ENCODE assay signal across 1 cellular context in genomic region chr19:33403221-33403972, GRCh38.
A peak's percentile ranks its signal among the peaks of the same experiment; 100 is the strongest.
TF ChIP-seq lines count a peak whose summit lies in the region.

No MANE protein-coding gene starts in this region.

TF ChIP-seq in HepG2, 621 proteins besides CTCF, POLR2A, EP300 and RAD21 (continued from another document and continues in another):
- TF ChIP-seq, protein P1, sequence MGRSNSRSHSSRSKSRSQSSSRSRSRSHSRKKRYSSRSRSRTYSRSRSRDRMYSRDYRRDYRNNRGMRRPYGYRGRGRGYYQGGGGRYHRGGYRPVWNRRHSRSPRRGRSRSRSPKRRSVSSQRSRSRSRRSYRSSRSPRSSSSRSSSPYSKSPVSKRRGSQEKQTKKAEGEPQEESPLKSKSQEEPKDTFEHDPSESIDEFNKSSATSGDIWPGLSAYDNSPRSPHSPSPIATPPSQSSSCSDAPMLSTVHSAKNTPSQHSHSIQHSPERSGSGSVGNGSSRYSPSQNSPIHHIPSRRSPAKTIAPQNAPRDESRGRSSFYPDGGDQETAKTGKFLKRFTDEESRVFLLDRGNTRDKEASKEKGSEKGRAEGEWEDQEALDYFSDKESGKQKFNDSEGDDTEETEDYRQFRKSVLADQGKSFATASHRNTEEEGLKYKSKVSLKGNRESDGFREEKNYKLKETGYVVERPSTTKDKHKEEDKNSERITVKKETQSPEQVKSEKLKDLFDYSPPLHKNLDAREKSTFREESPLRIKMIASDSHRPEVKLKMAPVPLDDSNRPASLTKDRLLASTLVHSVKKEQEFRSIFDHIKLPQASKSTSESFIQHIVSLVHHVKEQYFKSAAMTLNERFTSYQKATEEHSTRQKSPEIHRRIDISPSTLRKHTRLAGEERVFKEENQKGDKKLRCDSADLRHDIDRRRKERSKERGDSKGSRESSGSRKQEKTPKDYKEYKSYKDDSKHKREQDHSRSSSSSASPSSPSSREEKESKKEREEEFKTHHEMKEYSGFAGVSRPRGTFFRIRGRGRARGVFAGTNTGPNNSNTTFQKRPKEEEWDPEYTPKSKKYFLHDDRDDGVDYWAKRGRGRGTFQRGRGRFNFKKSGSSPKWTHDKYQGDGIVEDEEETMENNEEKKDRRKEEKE (IDR thresholded peaks at IDR 0.05): no peak
- TF ChIP-seq MYC (CRISPR knock-in tag; IDR thresholded peaks at IDR 0.05; ENCODE audit: borderline replicate concordance): peak; percentile 99
- TF ChIP-seq ZNF17 (CRISPR knock-in tag; IDR thresholded peaks at IDR 0.05): peak; percentile 83; the same call in 1 of the 2 replicates
- no peak for TF ChIP-seq ZNF75D (CRISPR knock-in tag; IDR thresholded peaks at IDR 0.05; ENCODE audit: borderline replicate concordance)
- no peak for TF ChIP-seq U2AF2 (IDR thresholded peaks at IDR 0.05; ENCODE audit: low read depth, low read length)
- TF ChIP-seq, protein P2, sequence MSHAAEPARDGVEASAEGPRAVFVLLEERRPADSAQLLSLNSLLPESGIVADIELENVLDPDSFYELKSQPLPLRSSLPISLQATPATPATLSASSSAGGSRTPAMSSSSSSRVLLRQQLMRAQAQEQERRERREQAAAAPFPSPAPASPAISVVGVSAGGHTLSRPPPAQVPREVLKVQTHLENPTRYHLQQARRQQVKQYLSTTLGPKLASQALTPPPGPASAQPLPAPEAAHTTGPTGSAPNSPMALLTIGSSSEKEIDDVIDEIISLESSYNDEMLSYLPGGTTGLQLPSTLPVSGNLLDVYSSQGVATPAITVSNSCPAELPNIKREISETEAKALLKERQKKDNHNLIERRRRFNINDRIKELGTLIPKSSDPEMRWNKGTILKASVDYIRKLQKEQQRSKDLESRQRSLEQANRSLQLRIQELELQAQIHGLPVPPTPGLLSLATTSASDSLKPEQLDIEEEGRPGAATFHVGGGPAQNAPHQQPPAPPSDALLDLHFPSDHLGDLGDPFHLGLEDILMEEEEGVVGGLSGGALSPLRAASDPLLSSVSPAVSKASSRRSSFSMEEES (CRISPR knock-in tag; IDR thresholded peaks at IDR 0.05): peak; percentile 99
- peak; percentile 57; the same call in 1 of the 2 replicates for TF ChIP-seq ZNF205 (CRISPR knock-in tag; IDR thresholded peaks at IDR 0.05)
- peak; percentile 72 for TF ChIP-seq THAP7 (CRISPR knock-in tag; IDR thresholded peaks at IDR 0.05)
- peak; percentile 99 for TF ChIP-seq KDM5B (CRISPR knock-in tag; IDR thresholded peaks at IDR 0.05; ENCODE audit: borderline replicate concordance)
- TF ChIP-seq KLF13 (CRISPR knock-in tag; IDR thresholded peaks at IDR 0.05): no peak
- peak; percentile 84 for TF ChIP-seq ZFAT (CRISPR knock-in tag; conservative IDR thresholded peaks at IDR 0.05)
- TF ChIP-seq ATF3 (CRISPR knock-in tag; IDR thresholded peaks at IDR 0.05): no peak
- TF ChIP-seq ZNF44 (CRISPR knock-in tag; IDR thresholded peaks at IDR 0.05): peak; percentile 54; the same call in 1 of the 2 replicates
- TF ChIP-seq ZBTB7B (CRISPR knock-in tag; IDR thresholded peaks at IDR 0.05): peak; percentile 99
- TF ChIP-seq ZBTB38 (CRISPR knock-in tag; IDR thresholded peaks at IDR 0.05): peak; percentile 90; the same call in 1 of the 2 replicates
- peak; percentile 95 for TF ChIP-seq ZNF264 (CRISPR knock-in tag; IDR thresholded peaks at IDR 0.05)
- TF ChIP-seq THAP11 (CRISPR knock-in tag; IDR thresholded peaks at IDR 0.05): peak; percentile 80
- no peak for TF ChIP-seq TAF15 (IDR thresholded peaks at IDR 0.05; ENCODE audit: low read depth, low read length, poor library complexity, severe bottlenecking)
- peak; percentile 98 for TF ChIP-seq HOXA5 (CRISPR knock-in tag; IDR thresholded peaks at IDR 0.05)
- peak; percentile 51; the same call in 1 of the 2 replicates for TF ChIP-seq ZNF839 (CRISPR knock-in tag; IDR thresholded peaks at IDR 0.05; ENCODE audit: borderline replicate concordance)
- TF ChIP-seq ZBTB42 (CRISPR knock-in tag; IDR thresholded peaks at IDR 0.05): peak; percentile 96
- peak; percentile 87 for TF ChIP-seq FOXJ3 (CRISPR knock-in tag; IDR thresholded peaks at IDR 0.05; ENCODE audit: borderline replicate concordance)
- no peak; the same call in 1 of the 2 replicates for TF ChIP-seq HMG20A (CRISPR knock-in tag; IDR thresholded peaks at IDR 0.05; ENCODE audit: borderline replicate concordance)
- no peak for TF ChIP-seq NFRKB (IDR thresholded peaks at IDR 0.05)
- no peak for TF ChIP-seq SP1 (IDR thresholded peaks at IDR 0.05)
- no peak for TF ChIP-seq SP1 (CRISPR knock-in tag; IDR thresholded peaks at IDR 0.05)
- peak; percentile 85 for TF ChIP-seq XRCC5 (optimal IDR thresholded peaks at IDR 0.05; ENCODE audit: low read length)
- peak; percentile 95 for TF ChIP-seq ZNF235 (CRISPR knock-in tag; IDR thresholded peaks at IDR 0.05; ENCODE audit: borderline replicate concordance)
- TF ChIP-seq ZFP90 (CRISPR knock-in tag; IDR thresholded peaks at IDR 0.05; ENCODE audit: borderline replicate concordance): peak; percentile 96
- TF ChIP-seq ZNF234 (CRISPR knock-in tag; conservative IDR thresholded peaks at IDR 0.05): peak; percentile 94
- TF ChIP-seq ZBTB37 (CRISPR knock-in tag; IDR thresholded peaks at IDR 0.05): peak; percentile 85; the same call in 1 of the 2 replicates
- peak; percentile 70 for TF ChIP-seq ZNF7 (CRISPR knock-in tag; IDR thresholded peaks at IDR 0.05)
- TF ChIP-seq, protein P3, sequence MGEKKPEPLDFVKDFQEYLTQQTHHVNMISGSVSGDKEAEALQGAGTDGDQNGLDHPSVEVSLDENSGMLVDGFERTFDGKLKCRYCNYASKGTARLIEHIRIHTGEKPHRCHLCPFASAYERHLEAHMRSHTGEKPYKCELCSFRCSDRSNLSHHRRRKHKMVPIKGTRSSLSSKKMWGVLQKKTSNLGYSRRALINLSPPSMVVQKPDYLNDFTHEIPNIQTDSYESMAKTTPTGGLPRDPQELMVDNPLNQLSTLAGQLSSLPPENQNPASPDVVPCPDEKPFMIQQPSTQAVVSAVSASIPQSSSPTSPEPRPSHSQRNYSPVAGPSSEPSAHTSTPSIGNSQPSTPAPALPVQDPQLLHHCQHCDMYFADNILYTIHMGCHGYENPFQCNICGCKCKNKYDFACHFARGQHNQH (CRISPR knock-in tag; IDR thresholded peaks at IDR 0.05): peak; percentile 99
- TF ChIP-seq ZBTB20 (CRISPR knock-in tag; IDR thresholded peaks at IDR 0.05; ENCODE audit: borderline replicate concordance, low read depth): peak; percentile 81; the same call in 1 of the 2 replicates
- peak; percentile 99 for TF ChIP-seq ZNF607 (CRISPR knock-in tag; IDR thresholded peaks at IDR 0.05; ENCODE audit: borderline replicate concordance)
- no peak for TF ChIP-seq NFIB (CRISPR knock-in tag; IDR thresholded peaks at IDR 0.05; ENCODE audit: borderline replicate concordance)
- peak; percentile 91 for TF ChIP-seq CEBPG (CRISPR knock-in tag; IDR thresholded peaks at IDR 0.05)
- TF ChIP-seq POGZ (CRISPR knock-in tag; IDR thresholded peaks at IDR 0.05): peak; percentile 91
- no peak for TF ChIP-seq ZNF180 (CRISPR knock-in tag; IDR thresholded peaks at IDR 0.05; ENCODE audit: borderline replicate concordance, low read depth)
- TF ChIP-seq SMC3 (IDR thresholded peaks at IDR 0.05; ENCODE audit: low read length): no peak
- 0 out of 2 replicates have a peak, but pooled peaks have one; percentile 59 for TF ChIP-seq HNF1A (IDR thresholded peaks at IDR 0.05; ENCODE audit: low read depth)
- TF ChIP-seq HNF1A (CRISPR knock-in tag; IDR thresholded peaks at IDR 0.05; ENCODE audit: borderline replicate concordance): peak; percentile 83
- TF ChIP-seq TFDP1 (CRISPR knock-in tag; IDR thresholded peaks at IDR 0.05; ENCODE audit: borderline replicate concordance): peak; percentile 97
- TF ChIP-seq TBX3 (IDR thresholded peaks at IDR 0.05; ENCODE audit: borderline replicate concordance): peak; percentile 83
- TF ChIP-seq BATF2 (CRISPR knock-in tag; IDR thresholded peaks at IDR 0.05): peak; percentile 81
- no peak for TF ChIP-seq PHF5A (CRISPR knock-in tag; IDR thresholded peaks at IDR 0.05; ENCODE audit: low read depth, unreplicated experiment)
- no peak for TF ChIP-seq ZNF629 (CRISPR knock-in tag; conservative IDR thresholded peaks at IDR 0.05)
- peak; percentile 44 for TF ChIP-seq SP2 (CRISPR knock-in tag; IDR thresholded peaks at IDR 0.05)
- TF ChIP-seq STAT5B (CRISPR knock-in tag; IDR thresholded peaks at IDR 0.05): no peak
- peak; percentile 99 for TF ChIP-seq ZNF766 (CRISPR knock-in tag; IDR thresholded peaks at IDR 0.05; ENCODE audit: borderline replicate concordance)
- no peak for TF ChIP-seq GABPA (IDR thresholded peaks at IDR 0.05; ENCODE audit: low read depth, low read length)
- peak; percentile 60 for TF ChIP-seq GABPA (CRISPR knock-in tag; IDR thresholded peaks at IDR 0.05; ENCODE audit: low read depth)
- peak; percentile 99 for TF ChIP-seq ZSCAN31 (CRISPR knock-in tag; IDR thresholded peaks at IDR 0.05; ENCODE audit: low read depth)
- peak; percentile 92 for TF ChIP-seq HNF4G (IDR thresholded peaks at IDR 0.05; ENCODE audit: borderline replicate concordance, low read depth, low read length)
- TF ChIP-seq HNF4G (CRISPR knock-in tag; IDR thresholded peaks at IDR 0.05; ENCODE audit: borderline replicate concordance, low read depth): peak; percentile 88; the same call in 1 of the 2 replicates
- peak; percentile 87; the same call in 1 of the 2 replicates for TF ChIP-seq DPF2 (CRISPR knock-in tag; IDR thresholded peaks at IDR 0.05; ENCODE audit: borderline replicate concordance, low read depth)
- TF ChIP-seq MYNN (CRISPR knock-in tag; IDR thresholded peaks at IDR 0.05; ENCODE audit: low read depth): peak; percentile 84; the same call in 1 of the 2 replicates
- TF ChIP-seq YY1 (IDR thresholded peaks at IDR 0.05; ENCODE audit: insufficient read depth, insufficient replicate concordance, low read depth, low read length): no peak
- TF ChIP-seq ELF3 (CRISPR knock-in tag; IDR thresholded peaks at IDR 0.05): peak; percentile 91
- no peak for TF ChIP-seq ZNF678 (CRISPR knock-in tag; IDR thresholded peaks at IDR 0.05)
